ENCODE assay signal across 10 cellular contexts in genomic region chr3:10941972-10942371, GRCh38. TPM values are rescaled to one million over a fixed set of nuclear protein-coding genes. Genes with fewer than 3 reads are reported as not detected.
DNase-seq lines count a peak whose midpoint lies in the region; ATAC-seq, FAIRE-seq and TF ChIP-seq lines count a peak whose summit lies in the region.
"Had no signal": no experiment of that assay in that cellular context is flagged by ENCODE, and none has a peak within 500 bp of the region (broad histone marks: within the 10 kb centered on the region; RNA-seq: fewer than 3 reads in every experiment).

No MANE protein-coding gene starts in this region.

- CTCF ChIA-PET in MCF 10A (lab: Yijun Ruan, JAX), result interaction anchor here (0.6 to 5.7 kb wide), 16 partner anchors 9 to 537 kb away, joined by 3 to 109 read pairs (median 3); no protein-coding TSS in a partner anchor

- ATAC-seq in HG03521 (IDR thresholded peaks at IDR 0.05; ENCODE audit: unreplicated experiment) (no peak), HG03095 (IDR thresholded peaks at IDR 0.05; ENCODE audit: unreplicated experiment) (no peak)

- H3K36me3 Mint-ChIP-seq in MCF 10A (ENCODE audit: insufficient read depth, unreplicated experiment), result no peaks in the 10 kb centered on the region

- no peak for FAIRE-seq in frontal cortex (lab: Jason Lieb, UNC)

- no peaks in the 10 kb centered on the region for H3K4me1 Mint-ChIP-seq in MCF 10A (ENCODE audit: insufficient read depth, unreplicated experiment)

- TF ChIP-seq POLR2A in breast epithelium (IDR thresholded peaks at IDR 0.05), result no peak

- H3K4me3 Mint-ChIP-seq in MCF 10A (ENCODE audit: unreplicated experiment), result no peak overlapping the region

- no peaks in the 10 kb centered on the region for H3K9me3 ChIP-seq in breast epithelium
- H3K9me3 ChIP-seq in tibial artery, result no peaks in the 10 kb centered on the region
- H3K9me3 ChIP-seq: ovary had no signal

- H3K4me1 ChIP-seq in breast epithelium (no peaks in the 10 kb centered on the region), tibial artery (no peaks in the 10 kb centered on the region)

- no peak overlapping the region for H3K27ac Mint-ChIP-seq in MCF 10A (ENCODE audit: low read depth, unreplicated experiment)

- peaks cover 0 to 7% of the 10 kb centered on the region in 2 donors for H3K27me3 ChIP-seq in breast epithelium
- peaks cover 0 to 8% of the 10 kb centered on the region in 2 donors for H3K27me3 ChIP-seq in tibial artery
- H3K27me3 ChIP-seq: ovary had no signal

- no peaks in the 10 kb centered on the region for H3K36me3 ChIP-seq in breast epithelium
- no peaks in the 10 kb centered on the region for H3K36me3 ChIP-seq in tibial artery
- H3K36me3 ChIP-seq: ovary had no signal

- H3K9me3 Mint-ChIP-seq in MCF 10A (ENCODE audit: unreplicated experiment), result no peaks in the 10 kb centered on the region

- H3K27ac ChIP-seq in breast epithelium (no peak overlapping the region), tibial artery (no peak overlapping the region)
- H3K27ac ChIP-seq: ovary had no signal

- POLR2A ChIA-PET in MCF 10A (lab: Yijun Ruan, JAX), result no interaction called here

- intact Hi-C loops in MCF 10A (cut with micrococcal nuclease), result loop anchor here (2.0 to 10.0 kb wide), 2 partner anchors 183 to 283 kb away; no protein-coding TSS in a partner anchor
- intact Hi-C loops in breast epithelium (cut with DNase I; ENCODE audit: low total_unique reads), result loop anchor here (5.0 to 10.0 kb wide), 2 partner anchors 123 to 500 kb away; no protein-coding TSS in a partner anchor
- intact Hi-C loops in tibial artery (cut with DNase I; ENCODE audit: low total_unique reads), result no loop called here

- DNase-seq in MCF 10A (ENCODE audit: unreplicated experiment) (no peak), breast epithelium (ENCODE audit: low spot score in 2 of 2) (no peak), iPS-NIHi7 (ENCODE audit: extremely low spot score) (peak; percentile 57), tibial artery (no peak), frontal cortex (ENCODE audit: low spot score in 2 of 2) (no peak)
- DNase-seq in activated CD4-positive, alpha-beta T cell treated with anti-CD3 and anti-CD28 coated beads, Interleukin-2, amount 50 U/mL, for 48 hours, result peak; percentile 38 to 46
- DNase-seq: GDM1 had no signal

- H3K27me3 Mint-ChIP-seq in MCF 10A (ENCODE audit: insufficient read depth, unreplicated experiment), result peaks cover 8% of the 10 kb centered on the region

- H3K4me3 ChIP-seq in breast epithelium (no peak overlapping the region), tibial artery (no peak overlapping the region)
- H3K4me3 ChIP-seq: ovary had no signal

- peak; percentile 82 for TF ChIP-seq CTCF in MCF 10A (IDR thresholded peaks at IDR 0.05; ENCODE audit: unreplicated experiment)
- TF ChIP-seq CTCF in breast epithelium (IDR thresholded peaks at IDR 0.05), result peak in 1 of 3 donors; percentile 15
- peak; percentile 19 to 27 for TF ChIP-seq CTCF in tibial artery (IDR thresholded peaks at IDR 0.05)

- no TSS peak for BruUV-seq in MCF 10A (replicated peaks; lab: Mats Ljungman, UMichigan)

RNA-seq across cellular contexts. Expression of gene SLC6A1, which starts 50.6 kb away (rescaled TPM):
- total RNA-seq in MCF 10A (2022) (not detected in 2 replicates), breast epithelium (under 1 TPM; under 0.01 to 0.32 (median 0.29) TPM), frontal cortex (52.2 TPM)

Comparison
In these comparisons a context has a peak if more than half of its experiments do, and no peak if none do; other contexts are left out.
1. DNase-seq: peak in activated CD4-positive, alpha-beta T cell treated with anti-CD3 and anti-CD28 coated beads, Interleukin-2, amount 50 U/mL, for 48 hours (2 of 2) and iPS-NIHi7 (single experiment); none in MCF 10A (single experiment), breast epithelium (0 of 2), tibial artery (0 of 2) and frontal cortex (0 of 2).
2. RNA of gene SLC6A1, which starts 50.6 kb away (total RNA-seq): 52.2 TPM in frontal cortex (single experiment); under 0.01 to 0.32 TPM in breast epithelium and not detected in MCF 10A; every median in the first group is over 10 times any median in the second.